In genomic region chr19:42655748-42656147, GRCh38 we compare ENCODE assay signal across 19 cellular contexts.
A peak's percentile ranks its signal among the peaks of the same experiment; 100 is the strongest.
DNase-seq lines count a peak whose midpoint lies in the region; ATAC-seq lines count a peak whose summit lies in the region.
"Had no signal": no experiment of that assay in that cellular context is flagged by ENCODE, and none has a peak within 500 bp of the region (broad histone marks: within the 10 kb centered on the region; RNA-seq: fewer than 3 reads in every experiment).

No MANE protein-coding gene starts in this region.

- H3K9ac ChIP-seq in GM23248, result no peak overlapping the region

- H3K4me3 Mint-ChIP-seq in T-helper 17 cell, result no peak overlapping the region
- H3K4me3 Mint-ChIP-seq in activated T-helper 1 cell treated with anti-CD3 and anti-CD28 coated beads, Interleukin-12 subunit alpha, Interleukin-12 subunit beta, Interleukin-2, Interleukin-4 antibody, amounts not matched to agents 30 ng/mL and 10 ng/mL and 1 ng/mL, durations not matched to agents 14 hours and 24 hours and 36 hours, result no peak overlapping the region
- H3K4me3 Mint-ChIP-seq: CD4-positive, alpha-beta T cell had no signal

- no peaks in the 10 kb centered on the region for H3K9me3 ChIP-seq in GM23248 (ENCODE audit: low read depth)
- H3K9me3 ChIP-seq in T-helper 17 cell (ENCODE audit: control insufficient read depth, low read length, poor library complexity, severe bottlenecking), result peaks cover 6% of the 10 kb centered on the region

- no peaks in the 10 kb centered on the region for H3K9me2 ChIP-seq in GM23248 (ENCODE audit: insufficient read depth)

- H3F3A ChIP-seq in GM23248 (ENCODE audit: insufficient read depth), result peaks cover 9% of the 10 kb centered on the region; the same call in 1 of the 2 replicates

- no peaks in the 10 kb centered on the region for H3K4me1 ChIP-seq in GM23248 (ENCODE audit: insufficient read depth)
- H3K4me1 ChIP-seq: Caco-2, SJSA1 had no signal

- in situ Hi-C loops in GM23248 (cut with MboI), result no loop called here

- peaks cover 26% of the 10 kb centered on the region for H3K27me3 ChIP-seq in GM23248 (replicated peaks; ENCODE audit: insufficient read depth)

- no peaks in the 10 kb centered on the region for H3K9me3 Mint-ChIP-seq in activated T-helper 1 cell treated with anti-CD3 and anti-CD28 coated beads, Interleukin-12 subunit alpha, Interleukin-12 subunit beta, Interleukin-2, Interleukin-4 antibody, amounts not matched to agents 30 ng/mL and 10 ng/mL and 1 ng/mL, durations not matched to agents 14 hours and 24 hours and 36 hours

- H2AFZ ChIP-seq in GM23248, result no peak overlapping the region

- peak; percentile 8 for DNase-seq in GM23248
- no peak for DNase-seq in T-helper 17 cell
- DNase-seq in globus pallidus (ENCODE audit: low spot score), result peak; percentile 1
- DNase-seq in putamen (ENCODE audit: low spot score), result peak; percentile 4
- DNase-seq in activated T-helper 1 cell treated with anti-CD3 and anti-CD28 coated beads, Interleukin-12 subunit alpha, Interleukin-12 subunit beta, Interleukin-2, Interleukin-4 antibody, amounts not matched to agents 30 ng/mL and 10 ng/mL and 1 ng/mL, durations not matched to agents 14 hours and 24 hours and 36 hours (ENCODE audit: low spot score), result no peak
- DNase-seq in NCI-H1436 treated with DMSO at 0.1 percent for 48 hours (lab: John Stamatoyannopoulos, UW), result no peak
- no peak for DNase-seq in cerebellar nuclear complex (lab: John Stamatoyannopoulos, UW)
- DNase-seq: Caco-2; CD4-positive, alpha-beta T cell; DMS153; GF-D8; GOT3; NCI-H1105; NCI-H1694 treated with DMSO at 0.1 percent for 48 hours; NCI-H2227 treated with DMSO at 0.1 percent for 48 hours; NCI-H524 treated with DMSO at 0.1 percent for 48 hours had no signal

- no peaks in the 10 kb centered on the region for H4K20me1 ChIP-seq in GM23248 (ENCODE audit: insufficient read depth)

- ATAC-seq in T-helper 17 cell (no peak), HG02763 (IDR thresholded peaks at IDR 0.05; ENCODE audit: unreplicated experiment) (no peak)
- ATAC-seq: Panc1 had no signal

- H3K27ac ChIP-seq in GM23248, result no peak overlapping the region
- H3K27ac ChIP-seq: SJSA1 had no signal

- no peak overlapping the region for H3K4me3 ChIP-seq in GM23248
- H3K4me3 ChIP-seq: SJSA1 had no signal

- H3K4me2 ChIP-seq in GM23248 (ENCODE audit: unreplicated experiment), result no peak overlapping the region

- no peaks in the 10 kb centered on the region for H3K79me2 ChIP-seq in GM23248 (ENCODE audit: insufficient read depth)

- peaks cover 2% of the 10 kb centered on the region for H3K36me3 Mint-ChIP-seq in T-helper 17 cell (ENCODE audit: low read depth)
- H3K36me3 Mint-ChIP-seq in activated T-helper 1 cell treated with anti-CD3 and anti-CD28 coated beads, Interleukin-12 subunit alpha, Interleukin-12 subunit beta, Interleukin-2, Interleukin-4 antibody, amounts not matched to agents 30 ng/mL and 10 ng/mL and 1 ng/mL, durations not matched to agents 14 hours and 24 hours and 36 hours (ENCODE audit: low read depth), result no peaks in the 10 kb centered on the region

- H3K27ac Mint-ChIP-seq in T-helper 17 cell, result peak overlapping the region; percentile 14
- no peak overlapping the region for H3K27ac Mint-ChIP-seq in activated T-helper 1 cell treated with anti-CD3 and anti-CD28 coated beads, Interleukin-12 subunit alpha, Interleukin-12 subunit beta, Interleukin-2, Interleukin-4 antibody, amounts not matched to agents 30 ng/mL and 10 ng/mL and 1 ng/mL, durations not matched to agents 14 hours and 24 hours and 36 hours
- H3K27ac Mint-ChIP-seq: CD4-positive, alpha-beta T cell had no signal

- WGBS in GM23248 (ENCODE audit: low coverage in 1 of 2, low lambda C conversion rate in 2 of 2, missing lambda C conversion rate in 2 of 2), 2 experiments, result 19 to 21% methylated on average over 1 of the region's 1 CpG

- H3K36me3 ChIP-seq in GM23248 (ENCODE audit: low read depth), result no peaks in the 10 kb centered on the region
- H3K36me3 ChIP-seq: SJSA1 had no signal

- H3K4me1 Mint-ChIP-seq in T-helper 17 cell, result peaks cover 2% of the 10 kb centered on the region
- H3K4me1 Mint-ChIP-seq in activated T-helper 1 cell treated with anti-CD3 and anti-CD28 coated beads, Interleukin-12 subunit alpha, Interleukin-12 subunit beta, Interleukin-2, Interleukin-4 antibody, amounts not matched to agents 30 ng/mL and 10 ng/mL and 1 ng/mL, durations not matched to agents 14 hours and 24 hours and 36 hours (ENCODE audit: low read depth), result no peaks in the 10 kb centered on the region

- intact Hi-C loops in activated T-helper 1 cell treated with anti-CD3 and anti-CD28 coated beads, Interleukin-12 subunit alpha, Interleukin-12 subunit beta, Interleukin-2, Interleukin-4 antibody, amounts not matched to agents 30 ng/mL and 10 ng/mL and 1 ng/mL, durations not matched to agents 14 hours and 24 hours and 36 hours (cut with micrococcal nuclease), result no loop called here

- H3K27me3 Mint-ChIP-seq in T-helper 17 cell, result peaks cover 44% of the 10 kb centered on the region
- H3K27me3 Mint-ChIP-seq in activated T-helper 1 cell treated with anti-CD3 and anti-CD28 coated beads, Interleukin-12 subunit alpha, Interleukin-12 subunit beta, Interleukin-2, Interleukin-4 antibody, amounts not matched to agents 30 ng/mL and 10 ng/mL and 1 ng/mL, durations not matched to agents 14 hours and 24 hours and 36 hours (ENCODE audit: insufficient read depth), result peaks cover 3% of the 10 kb centered on the region

Comparison
In these comparisons a context has a peak if more than half of its experiments do, and no peak if none do; other contexts are left out.
1. DNase-seq: peak in GM23248 (single experiment), globus pallidus (single experiment) and putamen (single experiment); none in T-helper 17 cell (0 of 3), activated T-helper 1 cell treated with anti-CD3 and anti-CD28 coated beads, Interleukin-12 subunit alpha, Interleukin-12 subunit beta, Interleukin-2, Interleukin-4 antibody, amounts not matched to agents 30 ng/mL and 10 ng/mL and 1 ng/mL, durations not matched to agents 14 hours and 24 hours and 36 hours (single experiment), NCI-H1436 treated with DMSO at 0.1 percent for 48 hours (single experiment) and cerebellar nuclear complex (0 of 2).